2 cellular contexts compared by ENCODE assay signal in the genomic region with DNA sequence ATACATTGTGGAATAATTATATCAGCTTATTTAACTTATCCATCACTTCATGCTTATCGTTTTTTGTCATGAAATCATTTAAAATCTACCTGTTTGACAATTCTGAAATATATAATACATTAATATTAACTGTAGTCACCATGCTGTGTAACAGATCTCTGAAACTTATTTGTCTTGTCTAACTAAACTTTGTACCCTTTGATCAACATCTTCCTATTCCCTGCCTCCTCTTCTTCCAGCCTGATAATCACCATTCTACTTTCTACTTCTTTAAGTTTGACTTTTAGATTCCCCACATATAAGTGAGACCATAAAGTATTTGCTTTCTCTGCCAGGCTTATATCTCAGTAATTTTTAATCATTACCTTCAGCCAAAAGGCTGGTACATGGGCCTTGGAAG.
A peak's percentile ranks its signal among the peaks of the same experiment; 100 is the strongest.
TF ChIP-seq lines count a peak whose summit lies in the region.

No MANE protein-coding gene starts in this region.

TF ChIP-seq in liver, 16 proteins besides CTCF, POLR2A, EP300 and RAD21 (continued from another document):
- no peak for TF ChIP-seq FOXA1 (IDR thresholded peaks at IDR 0.05)
- TF ChIP-seq JUND (IDR thresholded peaks at IDR 0.05) = peak in 1 of 2 donors; percentile 20
TF ChIP-seq in liver: peak in this region for 2.

TF ChIP-seq in HepG2, 621 proteins besides CTCF, POLR2A, EP300 and RAD21 (continued from another document):
- TF ChIP-seq, protein P1, sequence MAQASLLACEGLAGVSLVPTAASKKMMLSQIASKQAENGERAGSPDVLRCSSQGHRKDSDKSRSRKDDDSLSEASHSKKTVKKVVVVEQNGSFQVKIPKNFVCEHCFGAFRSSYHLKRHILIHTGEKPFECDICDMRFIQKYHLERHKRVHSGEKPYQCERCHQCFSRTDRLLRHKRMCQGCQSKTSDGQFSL (CRISPR knock-in tag; IDR thresholded peaks at IDR 0.05) = no peak
- TF ChIP-seq NAIF1 (CRISPR knock-in tag; IDR thresholded peaks at IDR 0.05; ENCODE audit: borderline replicate concordance) (no peak), SPEN (CRISPR knock-in tag; IDR thresholded peaks at IDR 0.05; ENCODE audit: low read depth) (no peak), ZBTB1 (CRISPR knock-in tag; IDR thresholded peaks at IDR 0.05; ENCODE audit: borderline replicate concordance) (no peak), ZNF143 (CRISPR knock-in tag; IDR thresholded peaks at IDR 0.05) (no peak), ZNF891 (CRISPR knock-in tag; IDR thresholded peaks at IDR 0.05) (no peak), GFI1 (CRISPR knock-in tag; IDR thresholded peaks at IDR 0.05; ENCODE audit: borderline replicate concordance) (no peak), MYNN (CRISPR knock-in tag; IDR thresholded peaks at IDR 0.05; ENCODE audit: low read depth) (no peak), FIP1L1 (IDR thresholded peaks at IDR 0.05; ENCODE audit: borderline replicate concordance, insufficient read depth, low read depth, low read length) (no peak)
- TF ChIP-seq, protein P2, sequence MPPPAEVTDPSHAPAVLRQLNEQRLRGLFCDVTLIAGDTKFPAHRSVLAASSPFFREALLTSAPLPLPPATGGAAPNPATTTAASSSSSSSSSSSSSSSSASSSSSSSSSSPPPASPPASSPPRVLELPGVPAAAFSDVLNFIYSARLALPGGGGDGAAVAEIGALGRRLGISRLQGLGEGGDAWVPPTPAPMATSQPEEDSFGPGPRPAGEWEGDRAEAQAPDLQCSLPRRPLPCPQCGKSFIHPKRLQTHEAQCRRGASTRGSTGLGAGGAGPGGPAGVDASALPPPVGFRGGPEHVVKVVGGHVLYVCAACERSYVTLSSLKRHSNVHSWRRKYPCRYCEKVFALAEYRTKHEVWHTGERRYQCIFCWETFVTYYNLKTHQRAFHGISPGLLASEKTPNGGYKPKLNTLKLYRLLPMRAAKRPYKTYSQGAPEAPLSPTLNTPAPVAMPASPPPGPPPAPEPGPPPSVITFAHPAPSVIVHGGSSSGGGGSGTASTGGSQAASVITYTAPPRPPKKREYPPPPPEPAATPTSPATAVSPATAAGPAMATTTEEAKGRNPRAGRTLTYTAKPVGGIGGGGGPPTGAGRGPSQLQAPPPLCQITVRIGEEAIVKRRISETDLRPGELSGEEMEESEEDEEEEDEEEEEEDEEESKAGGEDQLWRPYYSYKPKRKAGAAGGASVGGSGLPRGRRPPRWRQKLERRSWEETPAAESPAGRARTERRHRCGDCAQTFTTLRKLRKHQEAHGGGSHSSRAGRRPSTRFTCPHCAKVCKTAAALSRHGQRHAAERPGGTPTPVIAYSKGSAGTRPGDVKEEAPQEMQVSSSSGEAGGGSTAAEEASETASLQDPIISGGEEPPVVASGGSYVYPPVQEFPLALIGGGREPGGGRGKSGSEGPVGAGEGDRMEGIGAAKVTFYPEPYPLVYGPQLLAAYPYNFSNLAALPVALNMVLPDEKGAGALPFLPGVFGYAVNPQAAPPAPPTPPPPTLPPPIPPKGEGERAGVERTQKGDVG (CRISPR knock-in tag; IDR thresholded peaks at IDR 0.05; ENCODE audit: borderline replicate concordance) = no peak
- TF ChIP-seq, protein P3, sequence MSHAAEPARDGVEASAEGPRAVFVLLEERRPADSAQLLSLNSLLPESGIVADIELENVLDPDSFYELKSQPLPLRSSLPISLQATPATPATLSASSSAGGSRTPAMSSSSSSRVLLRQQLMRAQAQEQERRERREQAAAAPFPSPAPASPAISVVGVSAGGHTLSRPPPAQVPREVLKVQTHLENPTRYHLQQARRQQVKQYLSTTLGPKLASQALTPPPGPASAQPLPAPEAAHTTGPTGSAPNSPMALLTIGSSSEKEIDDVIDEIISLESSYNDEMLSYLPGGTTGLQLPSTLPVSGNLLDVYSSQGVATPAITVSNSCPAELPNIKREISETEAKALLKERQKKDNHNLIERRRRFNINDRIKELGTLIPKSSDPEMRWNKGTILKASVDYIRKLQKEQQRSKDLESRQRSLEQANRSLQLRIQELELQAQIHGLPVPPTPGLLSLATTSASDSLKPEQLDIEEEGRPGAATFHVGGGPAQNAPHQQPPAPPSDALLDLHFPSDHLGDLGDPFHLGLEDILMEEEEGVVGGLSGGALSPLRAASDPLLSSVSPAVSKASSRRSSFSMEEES (CRISPR knock-in tag; IDR thresholded peaks at IDR 0.05) = no peak
- TF ChIP-seq, protein P4, sequence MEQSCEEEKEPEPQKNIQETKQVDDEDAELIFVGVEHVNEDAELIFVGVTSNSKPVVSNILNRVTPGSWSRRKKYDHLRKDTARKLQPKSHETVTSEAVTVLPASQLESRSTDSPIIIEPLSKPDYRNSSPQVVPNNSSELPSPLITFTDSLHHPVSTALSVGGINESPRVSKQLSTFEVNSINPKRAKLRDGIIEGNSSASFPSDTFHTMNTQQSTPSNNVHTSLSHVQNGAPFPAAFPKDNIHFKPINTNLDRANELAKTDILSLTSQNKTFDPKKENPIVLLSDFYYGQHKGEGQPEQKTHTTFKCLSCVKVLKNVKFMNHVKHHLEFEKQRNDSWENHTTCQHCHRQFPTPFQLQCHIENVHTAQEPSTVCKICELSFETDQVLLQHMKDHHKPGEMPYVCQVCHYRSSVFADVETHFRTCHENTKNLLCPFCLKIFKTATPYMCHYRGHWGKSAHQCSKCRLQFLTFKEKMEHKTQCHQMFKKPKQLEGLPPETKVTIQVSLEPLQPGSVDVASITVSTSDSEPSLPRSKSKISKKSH (CRISPR knock-in tag; IDR thresholded peaks at IDR 0.05; ENCODE audit: borderline replicate concordance) = no peak
- TF ChIP-seq, protein P5, sequence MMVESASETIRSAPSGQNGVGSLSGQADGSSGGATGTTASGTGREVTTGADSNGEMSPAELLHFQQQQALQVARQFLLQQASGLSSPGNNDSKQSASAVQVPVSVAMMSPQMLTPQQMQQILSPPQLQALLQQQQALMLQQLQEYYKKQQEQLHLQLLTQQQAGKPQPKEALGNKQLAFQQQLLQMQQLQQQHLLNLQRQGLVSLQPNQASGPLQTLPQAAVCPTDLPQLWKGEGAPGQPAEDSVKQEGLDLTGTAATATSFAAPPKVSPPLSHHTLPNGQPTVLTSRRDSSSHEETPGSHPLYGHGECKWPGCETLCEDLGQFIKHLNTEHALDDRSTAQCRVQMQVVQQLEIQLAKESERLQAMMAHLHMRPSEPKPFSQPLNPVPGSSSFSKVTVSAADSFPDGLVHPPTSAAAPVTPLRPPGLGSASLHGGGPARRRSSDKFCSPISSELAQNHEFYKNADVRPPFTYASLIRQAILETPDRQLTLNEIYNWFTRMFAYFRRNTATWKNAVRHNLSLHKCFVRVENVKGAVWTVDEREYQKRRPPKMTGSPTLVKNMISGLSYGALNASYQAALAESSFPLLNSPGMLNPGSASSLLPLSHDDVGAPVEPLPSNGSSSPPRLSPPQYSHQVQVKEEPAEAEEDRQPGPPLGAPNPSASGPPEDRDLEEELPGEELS (CRISPR knock-in tag; IDR thresholded peaks at IDR 0.05) = no peak
